In the genomic region with DNA sequence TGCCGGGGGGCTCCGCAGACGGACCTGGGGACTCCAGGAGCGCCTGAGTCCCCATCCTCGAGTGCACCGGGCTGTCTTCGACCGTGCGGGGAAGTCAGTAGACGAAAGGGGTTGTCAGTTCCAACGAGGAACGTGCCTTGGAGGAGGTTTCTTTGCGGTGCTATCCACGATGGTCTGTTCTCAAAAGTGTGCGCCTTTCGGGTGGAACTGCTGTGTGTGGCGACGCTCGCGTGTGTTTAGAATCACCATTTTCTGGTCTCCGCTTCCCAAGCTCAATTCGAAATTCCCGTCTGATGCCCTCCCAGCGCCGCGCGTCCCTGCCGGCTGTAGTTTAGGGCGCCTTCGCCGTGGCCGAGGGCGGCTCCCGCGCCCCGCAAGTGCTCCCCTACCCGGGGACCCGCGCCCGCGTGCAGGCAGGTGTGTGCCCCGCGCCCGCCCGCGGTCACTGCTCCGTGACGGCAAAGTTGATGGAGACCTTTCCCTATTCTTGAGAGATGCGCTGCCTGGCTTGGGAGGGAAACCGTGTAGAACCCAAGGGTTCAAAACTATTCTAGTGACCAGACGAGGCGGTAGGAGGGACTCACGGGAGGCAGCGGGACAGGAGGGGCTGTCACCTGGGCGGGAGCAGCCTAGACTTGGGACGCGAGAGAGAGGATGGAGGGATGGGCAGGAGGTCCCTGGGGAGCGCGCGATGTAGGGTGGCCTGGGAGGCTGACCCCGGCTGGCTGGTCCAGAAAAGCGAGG, we compare ENCODE assay signal across 8 cellular contexts. TPM values are rescaled to one million over a fixed set of nuclear protein-coding genes. Genes with fewer than 3 reads are reported as not detected.
A peak's percentile ranks its signal among the peaks of the same experiment; 100 is the strongest.
DNase-seq lines count a peak whose midpoint lies in the region; ATAC-seq, FAIRE-seq and TF ChIP-seq lines count a peak whose summit lies in the region.

No MANE protein-coding gene starts in this region.

- peaks cover 5% of the 10 kb centered on the region for H3K36me3 Mint-ChIP-seq in Calu3 (ENCODE audit: insufficient read depth, unreplicated experiment)

- no peak for TF ChIP-seq RAD21 in A549 (conservative IDR thresholded peaks at IDR 0.05 in 1 of 2, IDR thresholded peaks at IDR 0.05 in 1 of 2)

- CTCF ChIA-PET in A549 (lab: Yijun Ruan, JAX) = no interaction called here
- CTCF ChIA-PET in Calu3 (lab: Charles Lee) = no interaction called here

- in situ Hi-C loops in GM23248 (cut with MboI) (no loop called here), astrocyte of the spinal cord (cut with HindIII; ENCODE audit: low sequenced_read_pairs) (no loop called here)

- H4K20me1 ChIP-seq in GM23248 (ENCODE audit: insufficient read depth) (no peaks in the 10 kb centered on the region), keratinocyte (ENCODE audit: control insufficient read depth, extremely low read depth, insufficient read depth, low read length) (no peaks in the 10 kb centered on the region)

- H3K4me2 ChIP-seq in A549 (peak overlapping the region; percentile 94), GM23248 (ENCODE audit: unreplicated experiment) (peak overlapping the region; percentile 84), keratinocyte (ENCODE audit: control insufficient read depth, extremely low read depth, insufficient read depth, low read depth, low read length) (peak overlapping the region; percentile 54)

- H3K27me3 Mint-ChIP-seq in Calu3 (ENCODE audit: unreplicated experiment) = no peaks in the 10 kb centered on the region

- no peak overlapping the region for H3K27ac ChIP-seq in A549
- H3K27ac ChIP-seq in GM23248 = no peak overlapping the region
- no peak overlapping the region for H3K27ac ChIP-seq in keratinocyte (ENCODE audit: control insufficient read depth, insufficient read depth, low read length)
- H3K27ac ChIP-seq in thyroid gland = peak overlapping the region in 1 of 3 donors; percentile 66

- WGBS in A549 (ENCODE audit: missing lambda C conversion rate) = 26% methylated on average over 16 of the region's 62 CpGs
- 3 to 5% methylated on average over 53 to 60 of the region's 62 CpGs for WGBS in GM23248 (ENCODE audit: low coverage in 1 of 2, low lambda C conversion rate in 2 of 2, missing lambda C conversion rate in 2 of 2), 2 experiments
- 3% methylated on average over 34 to 38 of the region's 62 CpGs for WGBS in thyroid gland, 2 donors

- H3K4me1 ChIP-seq in A549 (peaks cover 7% of the 10 kb centered on the region; the same call in 1 of the 3 replicates), GM23248 (ENCODE audit: insufficient read depth) (0 out of 2 replicates have a peak, but pooled peaks cover 3% of the 10 kb centered on the region), keratinocyte (ENCODE audit: control insufficient read depth, extremely low read depth, insufficient read depth, low read length) (no peaks in the 10 kb centered on the region), thyroid gland (peaks cover 0 to 11% of the 10 kb centered on the region in 2 donors)

- H3K9me3 ChIP-seq in A549 = no peaks in the 10 kb centered on the region
- no peaks in the 10 kb centered on the region for H3K9me3 ChIP-seq in GM23248 (ENCODE audit: low read depth)
- H3K9me3 ChIP-seq in keratinocyte (ENCODE audit: control insufficient read depth, low read depth, low read length) = no peaks in the 10 kb centered on the region
- H3K9me3 ChIP-seq in thyroid gland = no peaks in the 10 kb centered on the region

- POLR2A ChIA-PET in A549 (lab: Yijun Ruan, JAX) = no interaction called here

- peak overlapping the region; percentile 96 for H2AFZ ChIP-seq in GM23248
- H2AFZ ChIP-seq in keratinocyte (ENCODE audit: control insufficient read depth, low read length) = no peak overlapping the region

- H3F3A ChIP-seq in GM23248 (ENCODE audit: insufficient read depth) = 0 out of 2 replicates have a peak, but pooled peaks cover 4% of the 10 kb centered on the region

- no peaks in the 10 kb centered on the region for H3K36me3 ChIP-seq in GM23248 (ENCODE audit: low read depth)
- H3K36me3 ChIP-seq in keratinocyte (ENCODE audit: control insufficient read depth in 2 of 2, extremely low read depth in 1 of 2, insufficient read depth in 2 of 2, low read length in 2 of 2) = no peaks in the 10 kb centered on the region
- no peaks in the 10 kb centered on the region for H3K36me3 ChIP-seq in thyroid gland

- H3K79me2 ChIP-seq in GM23248 (ENCODE audit: insufficient read depth) (no peaks in the 10 kb centered on the region), keratinocyte (ENCODE audit: control insufficient read depth, insufficient read depth, low read length) (no peaks in the 10 kb centered on the region)

- H3K27ac Mint-ChIP-seq in Calu3 (ENCODE audit: unreplicated experiment) = no peak overlapping the region

- H3K9ac ChIP-seq in GM23248 = peak overlapping the region; percentile 50
- H3K9ac ChIP-seq in keratinocyte (ENCODE audit: control insufficient read depth, extremely low read depth, insufficient read depth, low read length) = no peak overlapping the region

- TF ChIP-seq POLR2A in A549 (IDR thresholded peaks at IDR 0.05; ENCODE audit: low read length) = no peak
- no peak for TF ChIP-seq POLR2A in thyroid gland (IDR thresholded peaks at IDR 0.05)

- DNase-seq in A549 (ENCODE audit: low read depth in 1 of 2, low spot score in 1 of 2) (peak; percentile 2), GM23248 (peak; percentile 58), astrocyte of the spinal cord (ENCODE audit: low read depth, low spot score) (peak; percentile 35), keratinocyte (ENCODE audit: low read depth, low spot score) (no peak), thyroid gland (peak in 1 of 2 donors; percentile 2), Calu3 (no peak)

- intact Hi-C loops in thyroid gland (cut with DNase I) = no loop called here
- intact Hi-C loops in Calu3 (cut with micrococcal nuclease; ENCODE audit: unreplicated experiment) = no loop called here

- FAIRE-seq in A549 (lab: Jason Lieb, UNC) = no peak
- FAIRE-seq in keratinocyte (lab: Jason Lieb, UNC) = no peak

- peak overlapping the region; percentile 49 for H3K4me3 ChIP-seq in A549
- H3K4me3 ChIP-seq in GM23248 = peak overlapping the region; percentile 82
- peak overlapping the region; percentile 47 for H3K4me3 ChIP-seq in astrocyte of the spinal cord (ENCODE audit: low read depth, low read length)
- H3K4me3 ChIP-seq in keratinocyte (ENCODE audit: control insufficient read depth in 2 of 3, extremely low read depth in 1 of 3, insufficient read depth in 2 of 3, low read depth in 1 of 3, low read length in 3 of 3) = peak overlapping the region in 1 of 3 experiments; percentile 20
- H3K4me3 ChIP-seq in thyroid gland (replicated peaks in 1 of 3) = peak overlapping the region; percentile 16 to 65 (median 62)

- H3K4me3 Mint-ChIP-seq in Calu3 (ENCODE audit: low read depth, unreplicated experiment) = no peak overlapping the region

- TF ChIP-seq CTCF in A549 (IDR thresholded peaks at IDR 0.05) (no peak), astrocyte of the spinal cord (IDR thresholded peaks at IDR 0.05; ENCODE audit: low read depth, low read length) (no peak), keratinocyte (optimal IDR thresholded peaks at IDR 0.05 in 1 of 3, IDR thresholded peaks at IDR 0.05 in 1 of 3, conservative IDR thresholded peaks at IDR 0.05 in 1 of 3; ENCODE audit: extremely low read depth in 1 of 3, insufficient read depth in 2 of 3, low read length in 3 of 3) (no peak), thyroid gland (IDR thresholded peaks at IDR 0.05) (no peak), Calu3 (IDR thresholded peaks at IDR 0.05; ENCODE audit: unreplicated experiment) (no peak)

- H3K4me1 Mint-ChIP-seq in Calu3 (ENCODE audit: low read depth, unreplicated experiment) = no peaks in the 10 kb centered on the region

- BruUV-seq in Calu3 (replicated peaks; lab: Mats Ljungman, UMichigan) = no TSS peak

- dilution Hi-C loops in keratinocyte (cut with MboI; ENCODE audit: extremely low pct_ligation_motif_present, low sequenced_read_pairs) = no loop called here

- no peak for TF ChIP-seq EP300 in A549 (IDR thresholded peaks at IDR 0.05)

- H3K27me3 ChIP-seq in GM23248 (replicated peaks; ENCODE audit: insufficient read depth) (no peaks in the 10 kb centered on the region; the same call in 1 of the 2 replicates), keratinocyte (ENCODE audit: control insufficient read depth, extremely low read depth, insufficient read depth, low read length) (peaks cover 34% of the 10 kb centered on the region), thyroid gland (no peaks in the 10 kb centered on the region)

- no peaks in the 10 kb centered on the region for H3K9me1 ChIP-seq in keratinocyte (ENCODE audit: control insufficient read depth, extremely low read depth, insufficient read depth, low read length)

- peak; percentile 16 to 58; a peak in 3 of 6 replicates for ATAC-seq in A549
- ATAC-seq in GM19452 (IDR thresholded peaks at IDR 0.05; ENCODE audit: unreplicated experiment) = no peak
- no peak for ATAC-seq in HG03097 (IDR thresholded peaks at IDR 0.05; ENCODE audit: low FRiP score, unreplicated experiment)

- H3K9me3 Mint-ChIP-seq in Calu3 (ENCODE audit: low read depth, unreplicated experiment) = no peaks in the 10 kb centered on the region

- no peaks in the 10 kb centered on the region for H3K9me2 ChIP-seq in GM23248 (ENCODE audit: insufficient read depth)

TF ChIP-seq in A549, 52 proteins besides CTCF, POLR2A, EP300 and RAD21:
- TF ChIP-seq HOXB13 (CRISPR knock-in tag; IDR thresholded peaks at IDR 0.05; ENCODE audit: low read depth) = no peak

RNA-seq across cellular contexts. Expression of a gene that starts 1.0 kb away (rescaled TPM):
- polyA plus RNA-seq in A549 (2011; rRNA removed) (not detected in 2 replicates), A549 (2017; fragmentation: RNase III; extraction: RNeasy Plus Mini Kit Qiagen cat#74134 plus additional on column Dnase treatment) (not detected in 3 replicates), GM23248 (2016; fragmentation: Nextera tagmentation; extraction: Ambion mirVana) (1.1 and 1.5 TPM in 2 replicates), keratinocyte (not detected in 3 replicates)
- polyA plus RNA-seq in A549 (2012; cell fraction: cytosol; rRNA removed) = not detected in 2 replicates
- not detected in 2 replicates for polyA plus RNA-seq in A549 (2012; cell fraction: nucleus; rRNA removed)
- polyA minus RNA-seq in A549 (2011; rRNA and poly(A)+ RNA removed) = not detected in 2 replicates
- total RNA-seq in GM23248 (2014; rRNA removed; shearing (Covaris generic)) = 0.76 and 5.2 TPM in 2 replicates
- not detected for polyA plus RNA-seq in keratinocyte (2011; ENCODE audit: low read depth)
- not detected in 2 replicates for polyA plus RNA-seq in keratinocyte (2011; cell fraction: cytosol; rRNA removed)
- polyA plus RNA-seq in keratinocyte (2011; cell fraction: nucleus; rRNA removed) = not detected in 2 replicates
- polyA plus RNA-seq in keratinocyte (2012; ENCODE audit: low replicate concordance) = not detected in 2 replicates
- polyA minus RNA-seq in keratinocyte = not detected in 3 replicates
- polyA minus RNA-seq in keratinocyte (2011; cell fraction: cytosol; rRNA and poly(A)+ RNA removed) = not detected
- not detected in 2 replicates for polyA minus RNA-seq in keratinocyte (2011; cell fraction: nucleus; rRNA and poly(A)+ RNA removed)
- total RNA-seq in thyroid gland (1 to 10 TPM in 3 of 4 donors, under 1 TPM in 1; 0.94 to 3.1 (median 2.5) TPM), Calu3 (2022) (not detected in 2 replicates)

Comparison
In these comparisons a context has a peak if more than half of its experiments do, and no peak if none do; other contexts are left out.
1. ATAC-seq: peak in A549 (2 of 2); none in GM19452 (single experiment) and HG03097 (single experiment).
2. DNase-seq: peak in A549 (2 of 2), GM23248 (single experiment) and astrocyte of the spinal cord (single experiment); none in keratinocyte (single experiment) and Calu3 (single experiment).
3. Peak in every context shown above with its lines, with median percentiles within 50 percentile points of each other: H3K4me2 ChIP-seq.